1 cellular context compared by ENCODE assay signal in the genomic region with DNA sequence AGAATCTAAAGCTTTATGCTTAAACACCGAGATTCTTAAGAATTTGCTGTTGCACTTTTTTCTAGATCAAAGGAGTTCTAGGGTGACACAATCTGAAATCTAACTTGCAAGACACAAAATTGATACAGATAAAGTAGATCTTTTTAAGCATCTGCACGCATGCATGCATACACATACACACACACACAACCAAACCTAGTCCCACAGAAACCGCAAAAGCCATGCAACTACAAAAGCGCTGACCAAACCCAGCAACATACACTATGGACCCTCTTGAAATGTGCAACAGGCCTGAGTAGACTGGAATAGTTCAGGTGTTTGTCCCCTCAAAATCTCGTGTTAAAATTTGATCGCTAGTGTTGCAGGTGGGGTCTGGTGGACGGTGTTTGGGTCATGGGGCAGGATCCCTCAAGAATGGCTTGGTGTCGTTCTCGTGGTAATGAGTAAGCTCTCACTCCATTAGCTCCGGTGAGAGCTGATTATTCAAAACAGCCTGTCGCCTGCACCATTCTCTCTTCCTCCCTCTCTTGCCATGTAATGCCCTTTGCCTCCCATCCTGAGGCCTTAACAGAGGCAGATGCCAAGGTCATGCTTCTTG.
TF ChIP-seq lines count a peak whose summit lies in the region.

No MANE protein-coding gene starts in this region.

TF ChIP-seq in GM12878, 131 proteins besides CTCF, POLR2A, EP300 and RAD21 (continued from another document):
- TF ChIP-seq ELK1 (IDR thresholded peaks at IDR 0.05; ENCODE audit: low read depth, low read length) = no peak
- TF ChIP-seq POU2F2 (IDR thresholded peaks at IDR 0.05; ENCODE audit: borderline replicate concordance, low read depth, low read length) = peak; percentile 68; the same call in 1 of the 3 replicates
- TF ChIP-seq MTA2 (IDR thresholded peaks at IDR 0.05; ENCODE audit: low read depth) = peak; percentile 17
- TF ChIP-seq, protein P1, sequence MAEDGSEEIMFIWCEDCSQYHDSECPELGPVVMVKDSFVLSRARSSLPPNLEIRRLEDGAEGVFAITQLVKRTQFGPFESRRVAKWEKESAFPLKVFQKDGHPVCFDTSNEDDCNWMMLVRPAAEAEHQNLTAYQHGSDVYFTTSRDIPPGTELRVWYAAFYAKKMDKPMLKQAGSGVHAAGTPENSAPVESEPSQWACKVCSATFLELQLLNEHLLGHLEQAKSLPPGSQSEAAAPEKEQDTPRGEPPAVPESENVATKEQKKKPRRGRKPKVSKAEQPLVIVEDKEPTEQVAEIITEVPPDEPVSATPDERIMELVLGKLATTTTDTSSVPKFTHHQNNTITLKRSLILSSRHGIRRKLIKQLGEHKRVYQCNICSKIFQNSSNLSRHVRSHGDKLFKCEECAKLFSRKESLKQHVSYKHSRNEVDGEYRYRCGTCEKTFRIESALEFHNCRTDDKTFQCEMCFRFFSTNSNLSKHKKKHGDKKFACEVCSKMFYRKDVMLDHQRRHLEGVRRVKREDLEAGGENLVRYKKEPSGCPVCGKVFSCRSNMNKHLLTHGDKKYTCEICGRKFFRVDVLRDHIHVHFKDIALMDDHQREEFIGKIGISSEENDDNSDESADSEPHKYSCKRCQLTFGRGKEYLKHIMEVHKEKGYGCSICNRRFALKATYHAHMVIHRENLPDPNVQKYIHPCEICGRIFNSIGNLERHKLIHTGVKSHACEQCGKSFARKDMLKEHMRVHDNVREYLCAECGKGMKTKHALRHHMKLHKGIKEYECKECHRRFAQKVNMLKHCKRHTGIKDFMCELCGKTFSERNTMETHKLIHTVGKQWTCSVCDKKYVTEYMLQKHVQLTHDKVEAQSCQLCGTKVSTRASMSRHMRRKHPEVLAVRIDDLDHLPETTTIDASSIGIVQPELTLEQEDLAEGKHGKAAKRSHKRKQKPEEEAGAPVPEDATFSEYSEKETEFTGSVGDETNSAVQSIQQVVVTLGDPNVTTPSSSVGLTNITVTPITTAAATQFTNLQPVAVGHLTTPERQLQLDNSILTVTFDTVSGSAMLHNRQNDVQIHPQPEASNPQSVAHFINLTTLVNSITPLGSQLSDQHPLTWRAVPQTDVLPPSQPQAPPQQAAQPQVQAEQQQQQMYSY (CRISPR knock-in tag; IDR thresholded peaks at IDR 0.05) = no peak
- TF ChIP-seq REST (IDR thresholded peaks at IDR 0.05; ENCODE audit: low read depth, low read length) = no peak
- peak in 1 of 2 experiments; percentile 21; a peak in 1 of 4 replicates for TF ChIP-seq BHLHE40 (IDR thresholded peaks at IDR 0.05; ENCODE audit: borderline replicate concordance in 1 of 2, low read depth in 2 of 2, low read length in 1 of 2)
- TF ChIP-seq CEBPB (IDR thresholded peaks at IDR 0.05; ENCODE audit: borderline replicate concordance in 1 of 2, low read depth in 2 of 2, low read length in 2 of 2) = no peak
- TF ChIP-seq NBN (IDR thresholded peaks at IDR 0.05) = no peak
- TF ChIP-seq, protein P2, sequence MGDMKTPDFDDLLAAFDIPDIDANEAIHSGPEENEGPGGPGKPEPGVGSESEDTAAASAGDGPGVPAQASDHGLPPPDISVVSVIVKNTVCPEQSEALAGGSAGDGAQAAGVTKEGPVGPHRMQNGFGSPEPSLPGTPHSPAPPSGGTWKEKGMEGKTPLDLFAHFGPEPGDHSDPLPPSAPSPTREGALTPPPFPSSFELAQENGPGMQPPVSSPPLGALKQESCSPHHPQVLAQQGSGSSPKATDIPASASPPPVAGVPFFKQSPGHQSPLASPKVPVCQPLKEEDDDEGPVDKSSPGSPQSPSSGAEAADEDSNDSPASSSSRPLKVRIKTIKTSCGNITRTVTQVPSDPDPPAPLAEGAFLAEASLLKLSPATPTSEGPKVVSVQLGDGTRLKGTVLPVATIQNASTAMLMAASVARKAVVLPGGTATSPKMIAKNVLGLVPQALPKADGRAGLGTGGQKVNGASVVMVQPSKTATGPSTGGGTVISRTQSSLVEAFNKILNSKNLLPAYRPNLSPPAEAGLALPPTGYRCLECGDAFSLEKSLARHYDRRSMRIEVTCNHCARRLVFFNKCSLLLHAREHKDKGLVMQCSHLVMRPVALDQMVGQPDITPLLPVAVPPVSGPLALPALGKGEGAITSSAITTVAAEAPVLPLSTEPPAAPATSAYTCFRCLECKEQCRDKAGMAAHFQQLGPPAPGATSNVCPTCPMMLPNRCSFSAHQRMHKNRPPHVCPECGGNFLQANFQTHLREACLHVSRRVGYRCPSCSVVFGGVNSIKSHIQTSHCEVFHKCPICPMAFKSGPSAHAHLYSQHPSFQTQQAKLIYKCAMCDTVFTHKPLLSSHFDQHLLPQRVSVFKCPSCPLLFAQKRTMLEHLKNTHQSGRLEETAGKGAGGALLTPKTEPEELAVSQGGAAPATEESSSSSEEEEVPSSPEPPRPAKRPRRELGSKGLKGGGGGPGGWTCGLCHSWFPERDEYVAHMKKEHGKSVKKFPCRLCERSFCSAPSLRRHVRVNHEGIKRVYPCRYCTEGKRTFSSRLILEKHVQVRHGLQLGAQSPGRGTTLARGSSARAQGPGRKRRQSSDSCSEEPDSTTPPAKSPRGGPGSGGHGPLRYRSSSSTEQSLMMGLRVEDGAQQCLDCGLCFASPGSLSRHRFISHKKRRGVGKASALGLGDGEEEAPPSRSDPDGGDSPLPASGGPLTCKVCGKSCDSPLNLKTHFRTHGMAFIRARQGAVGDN (IDR thresholded peaks at IDR 0.05) = peak; percentile 63; the same call in 1 of the 2 replicates
- TF ChIP-seq FOXK2 (IDR thresholded peaks at IDR 0.05) = no peak
- TF ChIP-seq BCL11A (IDR thresholded peaks at IDR 0.05; ENCODE audit: low read depth, low read length) = no peak
- TF ChIP-seq EED (IDR thresholded peaks at IDR 0.05; ENCODE audit: low read depth) = no peak
- TF ChIP-seq CHD1 (IDR thresholded peaks at IDR 0.05; ENCODE audit: low read depth, low read length) = no peak
- TF ChIP-seq CHD4 (IDR thresholded peaks at IDR 0.05) = no peak
- no peak; the same call in 1 of the 2 replicates for TF ChIP-seq YY1 (IDR thresholded peaks at IDR 0.05; ENCODE audit: low read depth, low read length)
